In the genomic region with DNA sequence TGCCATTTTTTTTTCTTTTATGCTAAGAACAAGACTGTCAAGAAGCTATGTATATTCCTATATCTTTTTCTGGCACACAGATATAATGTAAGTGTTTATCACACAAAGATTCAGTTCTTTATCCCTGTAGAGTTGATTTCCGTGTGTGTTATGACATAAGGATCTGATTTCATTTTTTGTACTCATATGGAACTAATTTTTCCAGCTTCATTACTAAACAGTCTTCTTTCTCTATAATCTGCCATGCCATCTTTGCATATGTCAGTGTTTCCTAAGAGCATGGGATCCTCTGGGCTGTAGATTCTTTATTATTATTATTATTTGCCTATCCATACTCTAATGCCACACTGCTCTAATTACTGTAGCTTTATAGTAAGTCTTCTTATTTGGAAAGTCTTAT, we compare ENCODE assay signal across 30 cellular contexts.
"Had no signal": no experiment of that assay in that cellular context is flagged by ENCODE, and none has a peak within 500 bp of the region (broad histone marks: within the 10 kb centered on the region; RNA-seq: fewer than 3 reads in every experiment).

No MANE protein-coding gene starts in this region.

- H3K9me3 Mint-ChIP-seq: activated CD4-positive, alpha-beta memory T cell treated with anti-CD3 and anti-CD28 coated beads, Interleukin-2, amount 10 ng/mL, durations not matched to agents 7 days and 5 days; activated naive CD8-positive, alpha-beta T cell treated with anti-CD3 and anti-CD28 coated beads for 36 hours had no signal

- H3K9ac ChIP-seq: KMS-11 had no signal

- ATAC-seq: activated CD8-positive, alpha-beta memory T cell treated with anti-CD3 and anti-CD28 coated beads, Interleukin-2, amount 10 ng/mL, durations not matched to agents 7 days and 5 days; body of pancreas; PC-3 had no signal

- H3K36me3 ChIP-seq: breast epithelium, Peyer's patch, SJSA1, WERI-Rb-1 had no signal

- H3K4me2 ChIP-seq: KMS-11 had no signal

- H3K27me3 ChIP-seq: body of pancreas, breast epithelium, Peyer's patch, SJSA1 had no signal

- H3K4me3 Mint-ChIP-seq: activated CD4-positive, alpha-beta memory T cell treated with anti-CD3 and anti-CD28 coated beads, Interleukin-2, amount 10 ng/mL, durations not matched to agents 7 days and 5 days; activated CD8-positive, alpha-beta memory T cell treated with anti-CD3 and anti-CD28 coated beads, Interleukin-2, amount 10 ng/mL, durations not matched to agents 7 days and 5 days; activated naive CD8-positive, alpha-beta T cell treated with anti-CD3 and anti-CD28 coated beads for 36 hours had no signal

- H3K4me3 ChIP-seq: body of pancreas, breast epithelium, Peyer's patch, SJSA1 had no signal

- DNase-seq: activated CD4-positive, alpha-beta memory T cell treated with anti-CD3 and anti-CD28 coated beads, Interleukin-2, amount 10 ng/mL, durations not matched to agents 7 days and 5 days; activated CD4-positive, alpha-beta T cell treated with anti-CD3 and anti-CD28 coated beads for 1 hour; activated CD4-positive, alpha-beta T cell treated with anti-CD3 and anti-CD28 coated beads for 48 hours; activated CD4-positive, CD25-positive, alpha-beta regulatory T cell; activated CD8-positive, alpha-beta memory T cell treated with anti-CD3 and anti-CD28 coated beads for 24 hours; activated CD8-positive, alpha-beta memory T cell treated with anti-CD3 and anti-CD28 coated beads, Interleukin-2, amount 10 ng/mL, durations not matched to agents 7 days and 5 days; activated CD8-positive, alpha-beta memory T cell treated with anti-CD3 and anti-CD28 coated beads, Interleukin-2, amount 50 U/mL, for 48 hours; activated effector memory CD4-positive, alpha-beta T cell treated with Interleukin-2 at 50 U/mL for 16 hours; activated naive CD4-positive, alpha-beta T cell treated with anti-CD3 and anti-CD28 coated beads, Interleukin-2, amount 50 U/mL, for 16 hours; activated naive CD8-positive, alpha-beta T cell treated with anti-CD3 and anti-CD28 coated beads for 36 hours; activated T-cell treated with anti-CD3 and anti-CD28 coated beads, Interleukin-2, amount 50 U/mL, for 48 hours; amygdala; body of pancreas; NCI-H1092 treated with DMSO at 0.1 percent for 48 hours; NCI-H1417; NCI-H146; NCI-H187; NCI-H2029 treated with DMSO at 0.1 percent for 48 hours; NCI-H345; NCI-H524 treated with DMSO at 0.1 percent for 48 hours; NK-92 treated with Interleukin-12 subunit alpha and Interleukin-12 subunit beta, amount 100 ng/mL, for 24 hours; PC-3; Peyer's patch; RPMI8226; SHP77 treated with DMSO at 0.1 percent for 48 hours; T1000; WERI-Rb-1 had no signal

- H3K36me3 Mint-ChIP-seq: activated CD8-positive, alpha-beta memory T cell treated with anti-CD3 and anti-CD28 coated beads, Interleukin-2, amount 10 ng/mL, durations not matched to agents 7 days and 5 days; activated naive CD8-positive, alpha-beta T cell treated with anti-CD3 and anti-CD28 coated beads for 36 hours had no signal

- H3K27ac ChIP-seq: body of pancreas, breast epithelium, KMS-11, Peyer's patch, SJSA1, WERI-Rb-1 had no signal

- H3K9me3 ChIP-seq: body of pancreas, breast epithelium, Peyer's patch, SJSA1 had no signal

- H3K4me1 ChIP-seq: body of pancreas, Peyer's patch, SJSA1 had no signal

- H3K27ac Mint-ChIP-seq: activated CD4-positive, alpha-beta memory T cell treated with anti-CD3 and anti-CD28 coated beads, Interleukin-2, amount 10 ng/mL, durations not matched to agents 7 days and 5 days; activated CD8-positive, alpha-beta memory T cell treated with anti-CD3 and anti-CD28 coated beads, Interleukin-2, amount 10 ng/mL, durations not matched to agents 7 days and 5 days; activated naive CD8-positive, alpha-beta T cell treated with anti-CD3 and anti-CD28 coated beads for 36 hours had no signal
